In genomic region chr3:9795212-9795611, GRCh38 we compare ENCODE assay signal across 15 cellular contexts. TPM values are rescaled to one million over a fixed set of nuclear protein-coding genes. Genes with fewer than 3 reads are reported as not detected.
DNase-seq lines count a peak whose midpoint lies in the region; ATAC-seq, FAIRE-seq and TF ChIP-seq lines count a peak whose summit lies in the region.
"Had no signal": no experiment of that assay in that cellular context is flagged by ENCODE, and none has a peak within 500 bp of the region (broad histone marks: within the 10 kb centered on the region; RNA-seq: fewer than 3 reads in every experiment).

No MANE protein-coding gene starts in this region.

- H3K4me1 Mint-ChIP-seq in CD4-positive, alpha-beta T cell (ENCODE audit: low read depth), result peaks cover 71% of the 10 kb centered on the region
- H3K4me1 Mint-ChIP-seq in activated B cell treated with CpG ODN at 0.5 μM for 24 hours, result peaks cover 67% of the 10 kb centered on the region
- peaks cover 22% of the 10 kb centered on the region for H3K4me1 Mint-ChIP-seq in mesothelial cell of epicardium

- CTCF ChIA-PET in CD4-positive, alpha-beta T cell (lab: Charles Lee), result interaction anchor here (1.3 kb wide), 1 partner anchor 13 kb away, joined by 3 read pairs; no protein-coding TSS in a partner anchor
- CTCF ChIA-PET in activated B cell treated with CpG ODN at 0.5 μM for 24 hours (lab: Charles Lee), result interaction anchor here (0.8 to 1.6 kb wide), 7 partner anchors 10 to 291 kb away, joined by 3 to 5 read pairs (median 4); partner anchors contain the start of genes OGG1 and TTLL3

- H3K9me3 Mint-ChIP-seq in CD4-positive, alpha-beta T cell, result no peaks in the 10 kb centered on the region
- H3K9me3 Mint-ChIP-seq in activated B cell treated with CpG ODN at 0.5 μM for 24 hours, result no peaks in the 10 kb centered on the region
- H3K9me3 Mint-ChIP-seq in mesothelial cell of epicardium, result no peaks in the 10 kb centered on the region

- ATAC-seq in CD4-positive, alpha-beta T cell (ENCODE audit: poor library complexity), result no peak
- peak; percentile 51 for ATAC-seq in activated B cell treated with CpG ODN at 0.5 μM for 24 hours (ENCODE audit: low read depth)
- no peak for ATAC-seq in GM21576 (IDR thresholded peaks at IDR 0.05; ENCODE audit: unreplicated experiment)
- no peak for ATAC-seq in GM19035 (IDR thresholded peaks at IDR 0.05; ENCODE audit: unreplicated experiment)
- ATAC-seq: esophagus mucosa had no signal

- no peak for DNase-seq in CD4-positive, alpha-beta T cell
- DNase-seq in GM19239 (ENCODE audit: insufficient read length, low spot score) (no peak), activated B cell treated with CpG ODN at 0.5 μM for 24 hours (no peak), mesothelial cell of epicardium (ENCODE audit: low spot score in 2 of 2, unreplicated experiment in 2 of 2) (no peak), COLO829 (ENCODE audit: low spot score) (no peak)
- no peak for DNase-seq in activated CD4-positive, alpha-beta T cell treated with anti-CD3 and anti-CD28 coated beads for 4 hours
- DNase-seq: activated CD4-positive, alpha-beta T cell treated with anti-CD3 and anti-CD28 coated beads for 1 hour; brain microvascular endothelial cell; MG63; NCI-H510A treated with DMSO at 0.1 percent for 48 hours; SHP77 treated with DMSO at 0.1 percent for 48 hours had no signal

- peak overlapping the region; percentile 86 for H3K4me3 Mint-ChIP-seq in CD4-positive, alpha-beta T cell
- H3K4me3 Mint-ChIP-seq in activated B cell treated with CpG ODN at 0.5 μM for 24 hours (peak overlapping the region; percentile 99), mesothelial cell of epicardium (peak overlapping the region; percentile 48)

- no peaks in the 10 kb centered on the region for H3K27me3 Mint-ChIP-seq in CD4-positive, alpha-beta T cell
- H3K27me3 Mint-ChIP-seq in activated B cell treated with CpG ODN at 0.5 μM for 24 hours, result no peaks in the 10 kb centered on the region
- no peaks in the 10 kb centered on the region for H3K27me3 Mint-ChIP-seq in mesothelial cell of epicardium (ENCODE audit: low read depth)

- intact Hi-C loops in CD4-positive, alpha-beta T cell (cut with DNase I, micrococcal nuclease), result loop anchor here (2.0 to 10.0 kb wide), 2 partner anchors 60 to 96 kb away; partner anchors contain the start of genes BRPF1 (in 1 of the 2) and JAGN1 (in 1 of the 2)
- intact Hi-C loops in activated B cell treated with CpG ODN at 0.5 μM for 24 hours (cut with micrococcal nuclease), result loop anchor here (1.0 to 10.0 kb wide), 2 partner anchors 14 to 530 kb away; partner anchors contain the start of gene SEC13

- no peak overlapping the region for H3K27ac ChIP-seq in CD4-positive, alpha-beta T cell (ENCODE audit: low read depth, low read length)
- H3K27ac ChIP-seq: brain microvascular endothelial cell had no signal

- FAIRE-seq in GM19239 (lab: Jason Lieb, UNC), result peak; percentile 56
- FAIRE-seq: D721Med had no signal

- H3K9me3 ChIP-seq in CD4-positive, alpha-beta T cell (ENCODE audit: control insufficient read depth, low read length), result no peaks in the 10 kb centered on the region
- H3K9me3 ChIP-seq: MG63 had no signal

- H3K27me3 ChIP-seq in CD4-positive, alpha-beta T cell (ENCODE audit: control insufficient read depth, insufficient read depth, low read length), result no peaks in the 10 kb centered on the region
- H3K27me3 ChIP-seq: brain microvascular endothelial cell, MG63 had no signal

- H3K27ac Mint-ChIP-seq in CD4-positive, alpha-beta T cell, result peak overlapping the region; percentile 72
- peak overlapping the region; percentile 100 for H3K27ac Mint-ChIP-seq in activated B cell treated with CpG ODN at 0.5 μM for 24 hours
- H3K27ac Mint-ChIP-seq in mesothelial cell of epicardium, result peak overlapping the region; percentile 35

- POLR2A ChIA-PET in CD4-positive, alpha-beta T cell (lab: Charles Lee), result no interaction called here
- POLR2A ChIA-PET in activated B cell treated with CpG ODN at 0.5 μM for 24 hours (lab: Charles Lee), result interaction anchor here (0.6 to 6.2 kb wide), 16 partner anchors 9 to 453 kb away, joined by 3 to 146 read pairs (median 4); partner anchors contain the start of genes BRPF1, CRELD1, JAGN1 and MTMR14

- TF ChIP-seq CTCF in CD4-positive, alpha-beta T cell (IDR thresholded peaks at IDR 0.05), result no peak
- TF ChIP-seq CTCF in activated B cell treated with CpG ODN at 0.5 μM for 24 hours (IDR thresholded peaks at IDR 0.05) (no peak), mesothelial cell of epicardium (IDR thresholded peaks at IDR 0.05; ENCODE audit: unreplicated experiment) (no peak)

- H3K36me3 Mint-ChIP-seq in CD4-positive, alpha-beta T cell (ENCODE audit: low read depth), result peaks cover 78% of the 10 kb centered on the region
- H3K36me3 Mint-ChIP-seq in activated B cell treated with CpG ODN at 0.5 μM for 24 hours (ENCODE audit: low read depth), result peaks cover 63% of the 10 kb centered on the region
- H3K36me3 Mint-ChIP-seq in mesothelial cell of epicardium, result peaks cover 21% of the 10 kb centered on the region

RNA-seq across cellular contexts. Expression of gene ARPC4, which starts 2.3 kb away (rescaled TPM):
- total RNA-seq in CD4-positive, alpha-beta T cell, result 10 to 100 TPM; 88.7 to 91.3 TPM
- 315 and 338 TPM in 2 replicates for total RNA-seq in activated B cell treated with CpG ODN at 0.5 μM for 24 hours
- total RNA-seq in mesothelial cell of epicardium, result 128 to 138 TPM (median 131 TPM) in 3 replicates

RNA-seq across cellular contexts. Expression of gene TADA3, which starts 2.9 kb away (rescaled TPM):
- 10 to 100 TPM; 14.7 to 16.5 TPM for total RNA-seq in CD4-positive, alpha-beta T cell
- total RNA-seq in activated B cell treated with CpG ODN at 0.5 μM for 24 hours (43.8 and 44.7 TPM in 2 replicates), mesothelial cell of epicardium (67.2 to 71.0 TPM (median 69.8 TPM) in 3 replicates)

RNA-seq across cellular contexts. Expression of gene TTLL3, which starts 14.8 kb away (rescaled TPM):
- 10 to 100 TPM; 50.5 to 58.6 TPM for total RNA-seq in CD4-positive, alpha-beta T cell
- total RNA-seq in activated B cell treated with CpG ODN at 0.5 μM for 24 hours, result 51.4 and 61.9 TPM in 2 replicates
- total RNA-seq in mesothelial cell of epicardium, result 115 to 119 TPM (median 116 TPM) in 3 replicates

RNA-seq across cellular contexts. Expression of gene CAMK1, which starts 25.5 kb away (rescaled TPM):
- 1 to 10 TPM in 1 of 2 experiments, under 1 TPM in 1; 0.74 to 1.1 TPM for total RNA-seq in CD4-positive, alpha-beta T cell
- total RNA-seq in activated B cell treated with CpG ODN at 0.5 μM for 24 hours (0.69 and 1.7 TPM in 2 replicates), mesothelial cell of epicardium (9.7 to 11.3 TPM (median 10.8 TPM) in 3 replicates)

RNA-seq across cellular contexts. Expression of gene OGG1, which starts 45.5 kb away (rescaled TPM):
- 1 to 10 TPM; 7.1 to 8.9 TPM for total RNA-seq in CD4-positive, alpha-beta T cell
- total RNA-seq in activated B cell treated with CpG ODN at 0.5 μM for 24 hours, result 43.5 and 60.7 TPM in 2 replicates
- 37.2 to 51.0 TPM (median 46.0 TPM) in 3 replicates for total RNA-seq in mesothelial cell of epicardium

Comparison
In these comparisons a context has a peak if more than half of its experiments do, and no peak if none do; other contexts are left out.
1. H3K27ac Mint-ChIP-seq: peak in every context shown above with its lines; median percentile 100 in activated B cell treated with CpG ODN at 0.5 μM for 24 hours; 72 in CD4-positive, alpha-beta T cell; 35 in mesothelial cell of epicardium.
2. H3K4me3 Mint-ChIP-seq: peak in every context shown above with its lines; median percentile 99 in activated B cell treated with CpG ODN at 0.5 μM for 24 hours; 86 in CD4-positive, alpha-beta T cell; 48 in mesothelial cell of epicardium.